In the genomic region with DNA sequence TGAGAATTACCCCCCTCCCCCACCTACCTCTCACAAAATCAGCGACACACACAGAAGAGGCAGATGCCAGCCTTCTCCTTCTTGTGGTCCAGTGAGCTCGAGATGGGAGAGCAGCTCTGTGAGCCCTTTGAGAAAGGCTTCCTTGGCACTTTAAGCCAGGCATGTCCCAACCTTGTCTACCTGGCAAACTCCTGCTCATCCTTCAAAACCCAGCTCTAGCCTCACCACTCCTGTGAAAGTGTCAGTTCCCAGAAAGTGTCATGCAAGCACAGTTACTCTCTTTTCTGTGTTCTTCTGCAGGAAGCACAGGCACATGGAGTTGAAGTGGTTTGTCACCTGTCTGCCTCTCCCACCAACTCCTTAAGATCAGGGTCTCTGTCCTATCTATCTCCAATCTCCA, we compare ENCODE assay signal across 13 cellular contexts. TPM values are rescaled to one million over a fixed set of nuclear protein-coding genes. Genes with fewer than 3 reads are reported as not detected.
DNase-seq lines count a peak whose midpoint lies in the region; ATAC-seq, FAIRE-seq and TF ChIP-seq lines count a peak whose summit lies in the region.
"Had no signal": no experiment of that assay in that cellular context is flagged by ENCODE, and none has a peak within 500 bp of the region (broad histone marks: within the 10 kb centered on the region; RNA-seq: fewer than 3 reads in every experiment).

No MANE protein-coding gene starts in this region.

- peaks cover 14% of the 10 kb centered on the region; the same call in 1 of the 2 replicates for H3K4me1 ChIP-seq in GM23248 (ENCODE audit: insufficient read depth)
- peaks cover 12% of the 10 kb centered on the region for H3K4me1 ChIP-seq in astrocyte (ENCODE audit: insufficient read depth, low read length)
- peaks cover 16% of the 10 kb centered on the region for H3K4me1 ChIP-seq in iPS-15b (ENCODE audit: control insufficient read depth, insufficient read depth, low read length)
- H3K4me1 ChIP-seq in CD4-positive, alpha-beta memory T cell (ENCODE audit: insufficient read depth, low read length) = no peaks in the 10 kb centered on the region

- peak overlapping the region; percentile 96 for H3K4me2 ChIP-seq in GM23248 (ENCODE audit: unreplicated experiment)
- H3K4me2 ChIP-seq in astrocyte (ENCODE audit: low read length) = peak overlapping the region; percentile 99

- DNase-seq in GM23248 (peak; percentile 6), astrocyte (ENCODE audit: low read depth) (no peak), skeletal muscle cell (ENCODE audit: low read depth) (no peak), NCI-H1417 treated with DMSO at 0.1 percent for 48 hours (lab: John Stamatoyannopoulos, UW) (no peak), H54 (ENCODE audit: insufficient read length, low spot score) (no peak)
- no peak for DNase-seq in CD4-positive, alpha-beta memory T cell
- DNase-seq: adrenal gland; CD8-positive, alpha-beta memory T cell; effector memory CD8-positive, alpha-beta T cell had no signal

- H3K36me3 ChIP-seq in GM23248 (ENCODE audit: low read depth) (peaks cover 8% of the 10 kb centered on the region; the same call in 1 of the 2 replicates), astrocyte (ENCODE audit: insufficient read depth, low read length) (peaks cover 18% of the 10 kb centered on the region), iPS-15b (ENCODE audit: control insufficient read depth, insufficient read depth, low read length) (no peaks in the 10 kb centered on the region)
- no peaks in the 10 kb centered on the region for H3K36me3 ChIP-seq in CD4-positive, alpha-beta memory T cell (ENCODE audit: insufficient read depth, low read length)

- peaks cover 6% of the 10 kb centered on the region for H3F3A ChIP-seq in GM23248 (ENCODE audit: insufficient read depth)

- H3K27me3 Mint-ChIP-seq in astrocyte (ENCODE audit: low read depth, unreplicated experiment) = peaks cover 2% of the 10 kb centered on the region
- H3K27me3 Mint-ChIP-seq in CD4-positive, alpha-beta memory T cell = peaks cover 34 to 36% of the 10 kb centered on the region in 2 donors

- in situ Hi-C loops in GM23248 (cut with MboI) = no loop called here

- intact Hi-C loops in CD4-positive, alpha-beta memory T cell (cut with micrococcal nuclease) = no loop called here

- H3K9ac ChIP-seq in GM23248 = no peak overlapping the region
- peak overlapping the region; percentile 93 for H3K9ac ChIP-seq in astrocyte (ENCODE audit: low read length)
- no peak overlapping the region for H3K9ac ChIP-seq in iPS-15b (ENCODE audit: low read depth, low read length)

- no peaks in the 10 kb centered on the region for H3K9me2 ChIP-seq in GM23248 (ENCODE audit: insufficient read depth)

- ATAC-seq in GM21619 (IDR thresholded peaks at IDR 0.05; ENCODE audit: unreplicated experiment) = no peak
- ATAC-seq: effector memory CD8-positive, alpha-beta T cell had no signal

- no peak overlapping the region for H3K4me3 Mint-ChIP-seq in astrocyte (ENCODE audit: unreplicated experiment)
- H3K4me3 Mint-ChIP-seq in CD4-positive, alpha-beta memory T cell = peak overlapping the region in 2 of 8 donors; percentile 55 to 60
- H3K4me3 Mint-ChIP-seq: CD8-positive, alpha-beta memory T cell; effector memory CD8-positive, alpha-beta T cell had no signal

- H3K4me1 Mint-ChIP-seq in astrocyte (ENCODE audit: low read depth, unreplicated experiment) = peaks cover 22% of the 10 kb centered on the region
- H3K4me1 Mint-ChIP-seq in CD4-positive, alpha-beta memory T cell = peaks cover 0 to 7% (median 0%) of the 10 kb centered on the region in 4 donors

- no peak overlapping the region for H3K27ac ChIP-seq in GM23248
- H3K27ac ChIP-seq in astrocyte (ENCODE audit: low read depth, low read length) = no peak overlapping the region
- H3K27ac ChIP-seq in CD4-positive, alpha-beta memory T cell (ENCODE audit: low read depth, low read length) = no peak overlapping the region
- H3K27ac ChIP-seq: adrenal gland, SJCRH30 had no signal

- no peak overlapping the region for H3K27ac Mint-ChIP-seq in astrocyte (ENCODE audit: unreplicated experiment)
- H3K27ac Mint-ChIP-seq in CD4-positive, alpha-beta memory T cell = no peak overlapping the region
- H3K27ac Mint-ChIP-seq: CD8-positive, alpha-beta memory T cell; effector memory CD8-positive, alpha-beta T cell had no signal

- no peak for TF ChIP-seq CTCF in astrocyte (IDR thresholded peaks at IDR 0.05; ENCODE audit: insufficient read depth, low read depth, low read length)

- FAIRE-seq in astrocyte (lab: Jason Lieb, UNC) = no peak
- FAIRE-seq in H54 (lab: Jason Lieb, UNC) = no peak

- H4K20me1 ChIP-seq in GM23248 (ENCODE audit: insufficient read depth) (no peaks in the 10 kb centered on the region), astrocyte (ENCODE audit: insufficient read depth, low read length) (peaks cover 3% of the 10 kb centered on the region)

- 50 to 54% methylated on average over 2 of the region's 2 CpGs for whole genome bisulfite sequencing in GM23248 (ENCODE audit: low coverage in 1 of 2, low lambda C conversion rate in 2 of 2, missing lambda C conversion rate in 2 of 2), 2 experiments

- H3K9me3 ChIP-seq in GM23248 (ENCODE audit: low read depth) = no peaks in the 10 kb centered on the region
- H3K9me3 ChIP-seq in astrocyte (ENCODE audit: insufficient read depth, low read depth, low read length) = no peaks in the 10 kb centered on the region
- H3K9me3 ChIP-seq in iPS-15b (ENCODE audit: control insufficient read depth, insufficient read depth, low read length) = no peaks in the 10 kb centered on the region
- no peaks in the 10 kb centered on the region for H3K9me3 ChIP-seq in CD4-positive, alpha-beta memory T cell (ENCODE audit: control insufficient read depth in 1 of 2, low read length in 2 of 2)
- H3K9me3 ChIP-seq: adrenal gland, SJCRH30 had no signal

- H3K79me2 ChIP-seq in GM23248 (ENCODE audit: insufficient read depth) = peaks cover 19% of the 10 kb centered on the region
- peaks cover 40% of the 10 kb centered on the region for H3K79me2 ChIP-seq in astrocyte (ENCODE audit: insufficient read depth, low read length)

- no peaks in the 10 kb centered on the region for H3K27me3 ChIP-seq in GM23248 (replicated peaks; ENCODE audit: insufficient read depth)
- no peaks in the 10 kb centered on the region for H3K27me3 ChIP-seq in astrocyte (ENCODE audit: insufficient read depth, low read length)
- peaks cover 12% of the 10 kb centered on the region for H3K27me3 ChIP-seq in iPS-15b (ENCODE audit: control insufficient read depth, insufficient read depth, low read length)
- peaks cover 7% of the 10 kb centered on the region for H3K27me3 ChIP-seq in CD4-positive, alpha-beta memory T cell (ENCODE audit: insufficient read depth, low read length)
- H3K27me3 ChIP-seq: adrenal gland, SJCRH30 had no signal

- peak overlapping the region; percentile 85 for H3K4me3 ChIP-seq in GM23248
- H3K4me3 ChIP-seq in astrocyte (ENCODE audit: insufficient read depth, low read depth, low read length) = peak overlapping the region; percentile 89
- peak overlapping the region; percentile 71 for H3K4me3 ChIP-seq in iPS-15b (ENCODE audit: low read depth, low read length)
- peak overlapping the region; percentile 69 for H3K4me3 ChIP-seq in skeletal muscle cell (ENCODE audit: low read depth, low read length)
- H3K4me3 ChIP-seq in CD4-positive, alpha-beta memory T cell (ENCODE audit: low read length in 2 of 2) = no peak overlapping the region
- H3K4me3 ChIP-seq: lung had no signal

- CTCF ChIA-PET in CD4-positive, alpha-beta memory T cell (lab: Charles Lee; ENCODE audit: partially characterized antibody) = interaction anchor here (1.3 kb wide), 1 partner anchor 146 kb away, joined by 3 read pairs; no protein-coding TSS in a partner anchor

- peaks cover 13% of the 10 kb centered on the region for H3K36me3 Mint-ChIP-seq in astrocyte (ENCODE audit: low read depth, unreplicated experiment)
- no peaks in the 10 kb centered on the region for H3K36me3 Mint-ChIP-seq in CD4-positive, alpha-beta memory T cell
- H3K36me3 Mint-ChIP-seq: CD8-positive, alpha-beta memory T cell had no signal

- no peak for TF ChIP-seq POLR2A in H54 (IDR thresholded peaks at IDR 0.05; ENCODE audit: low read depth, low read length)

- H2AFZ ChIP-seq in GM23248 (peak overlapping the region; percentile 97), astrocyte (ENCODE audit: low read depth, low read length) (no peak overlapping the region)

- H3K9me3 Mint-ChIP-seq in astrocyte (ENCODE audit: unreplicated experiment) = no peaks in the 10 kb centered on the region
- no peaks in the 10 kb centered on the region for H3K9me3 Mint-ChIP-seq in CD4-positive, alpha-beta memory T cell
- H3K9me3 Mint-ChIP-seq: CD8-positive, alpha-beta memory T cell; effector memory CD8-positive, alpha-beta T cell had no signal

- POLR2A ChIA-PET in CD4-positive, alpha-beta memory T cell (lab: Charles Lee; ENCODE audit: partially characterized antibody) = no interaction called here

RNA-seq across cellular contexts. Expression of a gene that starts 1.6 kb away (rescaled TPM):
- total RNA-seq in GM23248 (2014; rRNA removed; shearing (Covaris generic)) = 143 and 148 TPM in 2 replicates
- polyA plus RNA-seq in GM23248 (2016; fragmentation: Nextera tagmentation; extraction: Ambion mirVana) = 153 and 157 TPM in 2 replicates
- total RNA-seq in astrocyte = 59.6 and 62.6 TPM in 2 replicates
- not detected for total RNA-seq in CD4-positive, alpha-beta memory T cell
- polyA plus RNA-seq in CD4-positive, alpha-beta memory T cell = not detected
- polyA plus RNA-seq: CD8-positive, alpha-beta memory T cell had no signal

RNA-seq across cellular contexts. Expression of a gene that starts 52.7 kb away (rescaled TPM):
- 99.5 and 103 TPM in 2 replicates for total RNA-seq in GM23248 (2014; rRNA removed; shearing (Covaris generic))
- polyA plus RNA-seq in GM23248 (2016; fragmentation: Nextera tagmentation; extraction: Ambion mirVana) = 54.1 and 54.5 TPM in 2 replicates
- 18.0 and 23.5 TPM in 2 replicates for total RNA-seq in astrocyte
- 10 to 100 TPM; 11.7 to 12.7 TPM for total RNA-seq in CD4-positive, alpha-beta memory T cell
- 1 to 10 TPM; 2.0 to 9.3 TPM for polyA plus RNA-seq in CD4-positive, alpha-beta memory T cell

Comparison
In these comparisons a context has a peak if more than half of its experiments do, and no peak if none do; other contexts are left out.
1. H3K4me3 ChIP-seq: peak in GM23248 (single experiment), astrocyte (single experiment), iPS-15b (single experiment) and skeletal muscle cell (single experiment); none in CD4-positive, alpha-beta memory T cell (0 of 2).
2. RNA of a gene that starts 1.6 kb away (total RNA-seq): 143 to 148 TPM in GM23248 and 59.6 to 62.6 TPM in astrocyte; not detected in CD4-positive, alpha-beta memory T cell; every median in the first group is over 10 times any median in the second.